Comparison of ENCODE assay signal across 22 cellular contexts in the genomic region with DNA sequence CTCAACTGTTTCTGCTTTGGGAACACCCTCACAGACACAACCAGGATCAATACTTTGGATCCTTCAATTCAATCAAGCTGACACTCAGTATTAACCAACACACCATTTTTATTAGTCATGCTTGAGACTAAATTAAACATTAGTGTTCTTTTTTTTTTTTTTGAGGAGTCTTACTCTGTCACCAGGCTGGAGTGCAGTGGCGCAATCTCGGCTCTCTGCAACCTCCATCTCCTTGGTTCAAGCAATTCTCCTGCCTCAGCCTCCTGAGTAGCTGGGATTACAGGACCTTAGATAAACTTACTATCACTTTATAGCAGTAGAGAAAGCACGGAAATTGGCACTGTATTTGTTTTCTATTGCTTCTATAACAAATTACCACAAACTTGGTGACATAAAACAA. TPM values are rescaled to one million over a fixed set of nuclear protein-coding genes. Genes with fewer than 3 reads are reported as not detected.
DNase-seq lines count a peak whose midpoint lies in the region; ATAC-seq, FAIRE-seq and TF ChIP-seq lines count a peak whose summit lies in the region.
"Had no signal": no experiment of that assay in that cellular context is flagged by ENCODE, and none has a peak within 500 bp of the region (broad histone marks: within the 10 kb centered on the region; RNA-seq: fewer than 3 reads in every experiment).

No MANE protein-coding gene starts in this region.

- no TSS peak for BruUV-seq in K562 (replicated peaks; lab: Mats Ljungman, UMichigan)

- peaks cover 29% of the 10 kb centered on the region for H3K79me2 ChIP-seq in GM23248 (ENCODE audit: insufficient read depth)
- peaks cover 30% of the 10 kb centered on the region for H3K79me2 ChIP-seq in K562 (ENCODE audit: control insufficient read depth, insufficient read depth, low read length)

- H3K9ac ChIP-seq in GM23248 (no peak overlapping the region), K562 (ENCODE audit: insufficient read depth in 1 of 2, low read depth in 2 of 2, low read length in 2 of 2) (no peak overlapping the region)

- in situ Hi-C loops in GM23248 (cut with MboI), result no loop called here
- in situ Hi-C loops in K562 (cut with MboI), result loop anchor here (25.0 kb wide), 1 partner anchor 230 kb away; no protein-coding TSS in a partner anchor

- H3F3A ChIP-seq in GM23248 (ENCODE audit: insufficient read depth), result peaks cover 22% of the 10 kb centered on the region

- H4K20me1 ChIP-seq in GM23248 (ENCODE audit: insufficient read depth) (no peaks in the 10 kb centered on the region), K562 (replicated peaks; ENCODE audit: control insufficient read depth, insufficient read depth, low read length) (peaks cover 3% of the 10 kb centered on the region; the same call in 1 of the 2 replicates)

- no peaks in the 10 kb centered on the region for H3K36me3 ChIP-seq in GM23248 (ENCODE audit: low read depth)
- H3K36me3 ChIP-seq in K562 (ENCODE audit: control insufficient read depth, insufficient read depth, low read length), result no peaks in the 10 kb centered on the region
- H3K36me3 ChIP-seq in breast epithelium, result no peaks in the 10 kb centered on the region
- H3K36me3 ChIP-seq: BE2C had no signal

- H3K4me1 Mint-ChIP-seq in CD4-positive, alpha-beta T cell (ENCODE audit: low read depth), result peaks cover 40% of the 10 kb centered on the region

- TF ChIP-seq POLR2A in K562 (conservative IDR thresholded peaks at IDR 0.05), result no peak
- TF ChIP-seq POLR2A in breast epithelium (IDR thresholded peaks at IDR 0.05), result no peak

- no peak overlapping the region for H2AFZ ChIP-seq in GM23248
- H2AFZ ChIP-seq in K562 (ENCODE audit: low read depth, low read length), result peak overlapping the region; percentile 5; the same call in 1 of the 2 replicates
- H2AFZ ChIP-seq: GM23338 had no signal

- no peak overlapping the region for H3K27ac ChIP-seq in CD4-positive, alpha-beta T cell (ENCODE audit: low read depth, low read length)
- H3K27ac ChIP-seq in GM23248 (no peak overlapping the region), K562 (ENCODE audit: extremely low read depth, low read depth, low read length) (no peak overlapping the region), breast epithelium (no peak overlapping the region)

- peak overlapping the region; percentile 25 for H3K4me3 Mint-ChIP-seq in CD4-positive, alpha-beta T cell
- H3K4me3 Mint-ChIP-seq: CD4-positive, alpha-beta memory T cell; GM23338; HFFc6 had no signal

- TF ChIP-seq CTCF in CD4-positive, alpha-beta T cell (IDR thresholded peaks at IDR 0.05), result no peak
- TF ChIP-seq CTCF in K562 (IDR thresholded peaks at IDR 0.05 in 2 of 3, conservative IDR thresholded peaks at IDR 0.05 in 1 of 3; ENCODE audit: insufficient read depth in 2 of 3, low read depth in 1 of 3, low read length in 3 of 3), result no peak
- TF ChIP-seq CTCF in breast epithelium (IDR thresholded peaks at IDR 0.05), result no peak

- no peak for DNase-seq in CD4-positive, alpha-beta T cell
- DNase-seq in GM23248 (peak; percentile 12), K562 (ENCODE audit: extremely low read depth in 1 of 4, low spot score in 3 of 4) (no peak), iris pigment epithelial cell (ENCODE audit: low read depth) (peak; percentile 11), cerebellar cortex (ENCODE audit: low spot score) (no peak), breast epithelium (ENCODE audit: low spot score in 2 of 2) (no peak), CD1c-positive myeloid dendritic cell (ENCODE audit: extremely low spot score) (no peak)
- DNase-seq in activated CD4-positive, alpha-beta T cell treated with anti-CD3 and anti-CD28 coated beads, Interleukin-2, amount 50 U/mL, for 4 hours, result no peak
- DNase-seq: ACHN; BE2C; C1 segment of cervical spinal cord; Calu3; CD4-positive, alpha-beta memory T cell; DMS53; DND-41; EL; HCEC 1CT; HFFc6 had no signal

- H3K9me1 ChIP-seq in K562 (ENCODE audit: control insufficient read depth, insufficient read depth, low read length), result no peaks in the 10 kb centered on the region

- no peaks in the 10 kb centered on the region for H3K9me3 Mint-ChIP-seq in CD4-positive, alpha-beta T cell
- H3K9me3 Mint-ChIP-seq: HFFc6 had no signal

- POLR2A ChIA-PET in CD4-positive, alpha-beta T cell (lab: Charles Lee), result no interaction called here
- POLR2A ChIA-PET in K562 (lab: Yijun Ruan, JAX), result no interaction called here

- H3K9me2 ChIP-seq in GM23248 (ENCODE audit: insufficient read depth), result no peaks in the 10 kb centered on the region

- CTCF ChIA-PET in CD4-positive, alpha-beta T cell (lab: Charles Lee), result interaction anchor here (1.1 kb wide), 1 partner anchor 115 kb away, joined by 3 read pairs; no protein-coding TSS in a partner anchor
- CTCF ChIA-PET in K562 (lab: Yijun Ruan, JAX; ENCODE audit: low intra/inter-chr PET ratio), result no interaction called here

- no peak overlapping the region for H3K27ac Mint-ChIP-seq in CD4-positive, alpha-beta T cell
- H3K27ac Mint-ChIP-seq: GM23338, HFFc6 had no signal

- intact Hi-C loops in CD4-positive, alpha-beta T cell (cut with DNase I, micrococcal nuclease), result loop anchor here in 1 of 2 experiments (10.0 kb wide), 2 partner anchors 552 to 682 kb away; partner anchors contain the start of gene CLPX
- intact Hi-C loops in K562 (cut with micrococcal nuclease) (loop anchor here (5.0 kb wide), 2 partner anchors 35 to 75 kb away; partner anchors contain the start of gene DENND4A), breast epithelium (cut with DNase I; ENCODE audit: low total_unique reads) (no loop called here)

- H3K27me3 ChIP-seq in CD4-positive, alpha-beta T cell (ENCODE audit: control insufficient read depth, insufficient read depth, low read length), result no peaks in the 10 kb centered on the region
- H3K27me3 ChIP-seq in GM23248 (replicated peaks; ENCODE audit: insufficient read depth), result no peaks in the 10 kb centered on the region
- no peaks in the 10 kb centered on the region for H3K27me3 ChIP-seq in K562 (ENCODE audit: control insufficient read depth in 2 of 2, insufficient read depth in 2 of 2, low read length in 2 of 2)
- H3K27me3 ChIP-seq in breast epithelium, result no peaks in the 10 kb centered on the region
- H3K27me3 ChIP-seq: BE2C had no signal

- no peak for TF ChIP-seq EP300 in K562 (IDR thresholded peaks at IDR 0.05; ENCODE audit: low read length)

- 73 to 77% methylated on average over 3 of the region's 3 CpGs for WGBS in GM23248 (ENCODE audit: low coverage in 1 of 2, low lambda C conversion rate in 2 of 2, missing lambda C conversion rate in 2 of 2), 2 experiments
- WGBS in K562 (ENCODE audit: insufficient coverage, low coverage, missing lambda C conversion rate), result 72% methylated on average over 3 of the region's 3 CpGs

- H3K9me3 ChIP-seq in CD4-positive, alpha-beta T cell (ENCODE audit: control insufficient read depth, low read length), result no peaks in the 10 kb centered on the region
- H3K9me3 ChIP-seq in GM23248 (ENCODE audit: low read depth), result no peaks in the 10 kb centered on the region
- no peaks in the 10 kb centered on the region for H3K9me3 ChIP-seq in K562 (replicated peaks; ENCODE audit: control insufficient read depth, insufficient read depth, low read depth, low read length)
- H3K9me3 ChIP-seq in breast epithelium, result no peaks in the 10 kb centered on the region
- H3K9me3 ChIP-seq: BE2C had no signal

- peaks cover 7% of the 10 kb centered on the region for H3K4me1 ChIP-seq in GM23248 (ENCODE audit: insufficient read depth)
- peaks cover 14% of the 10 kb centered on the region in 2 experiments; a peak in 4 of 5 replicates for H3K4me1 ChIP-seq in K562 (replicated peaks in 1 of 2; ENCODE audit: control insufficient read depth in 2 of 2, insufficient read depth in 2 of 2, low read length in 2 of 2)
- no peaks in the 10 kb centered on the region for H3K4me1 ChIP-seq in breast epithelium
- H3K4me1 ChIP-seq: BE2C had no signal

- H3K36me3 Mint-ChIP-seq in CD4-positive, alpha-beta T cell (ENCODE audit: low read depth), result peaks cover 24% of the 10 kb centered on the region

- no peak for ATAC-seq in CD4-positive, alpha-beta T cell (ENCODE audit: poor library complexity)
- no peak for ATAC-seq in K562
- ATAC-seq: GM23338 had no signal

- TF ChIP-seq RAD21 in K562 (CRISPR knock-in tag; conservative IDR thresholded peaks at IDR 0.05 in 1 of 2, IDR thresholded peaks at IDR 0.05 in 1 of 2), result no peak

- H3K27me3 Mint-ChIP-seq in CD4-positive, alpha-beta T cell, result peaks cover 3% of the 10 kb centered on the region

- H3K4me2 ChIP-seq in GM23248 (ENCODE audit: unreplicated experiment) (no peak overlapping the region), K562 (ENCODE audit: insufficient read depth, low read length) (no peak overlapping the region)
- H3K4me2 ChIP-seq: GM23338 had no signal

- H3K4me3 ChIP-seq in GM23248, result no peak overlapping the region
- no peak overlapping the region for H3K4me3 ChIP-seq in K562
- H3K4me3 ChIP-seq in breast epithelium, result no peak overlapping the region
- H3K4me3 ChIP-seq: GM23338 had no signal

- no peak for FAIRE-seq in K562 (lab: Jason Lieb, UNC)
- FAIRE-seq: G401.6, GM12891, H54 had no signal

TF ChIP-seq in K562, 482 proteins besides CTCF, POLR2A, EP300 and RAD21:
- no peak for TF ChIP-seq EWSR1 (IDR thresholded peaks at IDR 0.05; ENCODE audit: borderline replicate concordance, low read depth, partially characterized antibody)
- peak; percentile 78 for TF ChIP-seq CEBPB (tag; IDR thresholded peaks at IDR 0.05)

RNA-seq across cellular contexts. Expression of gene RAB11A, which starts 2.0 kb away (rescaled TPM):
- total RNA-seq in CD4-positive, alpha-beta T cell, result 100 to 1,000 TPM in 1 of 2 experiments, 10 to 100 TPM in 1; 98.5 to 102 TPM
- 148 and 171 TPM in 2 replicates for total RNA-seq in GM23248 (2014; rRNA removed; shearing (Covaris generic))
- polyA plus RNA-seq in GM23248 (2016; fragmentation: Nextera tagmentation; extraction: Ambion mirVana), result 258 and 262 TPM in 2 replicates
- total RNA-seq in K562 (2011; cell fraction: chromatin; rRNA removed; ENCODE audit: low replicate concordance), result 56.2 and 68.3 TPM in 2 replicates
- total RNA-seq in K562 (2011; cell fraction: nucleolus; rRNA removed), result 12.9 and 14.2 TPM in 2 replicates
- total RNA-seq in K562 (2011; cell fraction: nucleoplasm; rRNA removed), result 27.7 and 42.6 TPM in 2 replicates
- 122 and 129 TPM in 2 replicates for total RNA-seq in K562 (2014; rRNA removed)
- 265 and 291 TPM in 2 replicates for total RNA-seq in K562 (2014; rRNA removed; fragmentation: Illumina TruSeq; extraction: Trizol)
- total RNA-seq in K562 (2015; rRNA removed; fragmentation: Illumina TruSeq; extraction: Trizol), result 188 and 194 TPM in 2 replicates
- 224 and 232 TPM in 2 replicates for total RNA-seq in K562 (2021)
- 336 and 369 TPM in 2 replicates for polyA plus RNA-seq in K562 (2011; rRNA removed)
- polyA plus RNA-seq in K562 (2011; cell fraction: cytosol; rRNA removed), result 144 and 235 TPM in 2 replicates
- 66.7 and 120 TPM in 2 replicates for polyA plus RNA-seq in K562 (2011; cell fraction: nucleus; rRNA removed)
- 291 and 297 TPM in 2 replicates for polyA plus RNA-seq in K562 (2012)
- 317 and 338 TPM in 2 replicates for polyA plus RNA-seq in K562 (2014; fragmentation: Illumina TruSeq; extraction: Trizol)
- polyA plus RNA-seq in K562 (2014; fragmentation: Nextera tagmentation; extraction: Ambion mirVana), result 100 to 1,000 TPM; 236 to 271 TPM
- polyA plus RNA-seq in K562 (2014; rRNA removed), result 245 and 321 TPM in 2 replicates
- 431 and 466 TPM in 2 replicates for polyA minus RNA-seq in K562 (2011; rRNA and poly(A)+ RNA removed)
- polyA minus RNA-seq in K562 (2011; cell fraction: cytosol; rRNA and poly(A)+ RNA removed), result 78.3 and 103 TPM in 2 replicates
- 12.8 and 19.5 TPM in 2 replicates for polyA minus RNA-seq in K562 (2011; cell fraction: nucleus; rRNA and poly(A)+ RNA removed)
- 100 to 1,000 TPM; 108 to 156 (median 147) TPM for total RNA-seq in breast epithelium

Comparison
In these comparisons a context has a peak if more than half of its experiments do, and no peak if none do; other contexts are left out.
1. DNase-seq: peak in GM23248 (single experiment) and iris pigment epithelial cell (single experiment); none in CD4-positive, alpha-beta T cell (0 of 10), K562 (0 of 4), cerebellar cortex (single experiment), activated CD4-positive, alpha-beta T cell treated with anti-CD3 and anti-CD28 coated beads, Interleukin-2, amount 50 U/mL, for 4 hours (0 of 2), breast epithelium (0 of 2) and CD1c-positive myeloid dendritic cell (single experiment).